In genomic region chr9:27726244-27727141, GRCh38 we compare ENCODE assay signal across 8 cellular contexts.
DNase-seq lines count a peak whose midpoint lies in the region; ATAC-seq, FAIRE-seq and TF ChIP-seq lines count a peak whose summit lies in the region.

No MANE protein-coding gene starts in this region.

- peak; percentile 75 for FAIRE-seq in endometrium (lab: Jason Lieb, UNC)

- no peak overlapping the region for H3K4me3 ChIP-seq in AG10803 (ENCODE audit: low read length)
- H3K4me3 ChIP-seq in thoracic aorta = no peak overlapping the region

- no peak overlapping the region for H3K27ac ChIP-seq in thoracic aorta

- H3K27me3 ChIP-seq in thoracic aorta (replicated peaks; ENCODE audit: insufficient read depth) = no peaks in the 10 kb centered on the region

- no peak for TF ChIP-seq POLR2A in GM18505 (IDR thresholded peaks at IDR 0.05; ENCODE audit: borderline replicate concordance, extremely low read depth, insufficient read depth, insufficient read length)

- H3K9me3 ChIP-seq in thoracic aorta = no peaks in the 10 kb centered on the region

- DNase-seq in AG10803 (ENCODE audit: low read depth) (peak; percentile 56), NCI-H2171 treated with DMSO at 0.1 percent for 48 hours (lab: John Stamatoyannopoulos, UW) (peak; percentile 64), mucosa of gallbladder (ENCODE audit: low spot score) (peak; percentile 68), thoracic aorta (ENCODE audit: low spot score) (no peak)
- DNase-seq in activated CD4-positive, alpha-beta T cell treated with anti-CD3 and anti-CD28 coated beads, Interleukin-2, amount 50 U/mL, for 1 hour = peak; percentile 32

- peak; percentile 87 for ATAC-seq in GM18505 (IDR thresholded peaks at IDR 0.05; ENCODE audit: unreplicated experiment)
- ATAC-seq in HG03066 (IDR thresholded peaks at IDR 0.05; ENCODE audit: low read depth, unreplicated experiment) = peak; percentile 89
- ATAC-seq in thoracic aorta (ENCODE audit: insufficient number of reproducible peaks, low FRiP score, low read depth) = no peak

- H3K36me3 ChIP-seq in thoracic aorta = no peaks in the 10 kb centered on the region

- no peaks in the 10 kb centered on the region for H3K4me1 ChIP-seq in thoracic aorta (ENCODE audit: control insufficient read depth in 1 of 2, low read depth in 2 of 2)

- peak; percentile 89 for TF ChIP-seq CTCF in AG10803 (conservative IDR thresholded peaks at IDR 0.05; ENCODE audit: low read length)
- TF ChIP-seq CTCF in thoracic aorta (IDR thresholded peaks at IDR 0.05) = peak; percentile 46
